ENCODE assay signal across 10 cellular contexts in genomic region chr3:45010718-45011355, GRCh38. TPM values are rescaled to one million over a fixed set of nuclear protein-coding genes. Genes with fewer than 3 reads are reported as not detected.
DNase-seq lines count a peak whose midpoint lies in the region; ATAC-seq and TF ChIP-seq lines count a peak whose summit lies in the region.
"Had no signal": no experiment of that assay in that cellular context is flagged by ENCODE, and none has a peak within 500 bp of the region (broad histone marks: within the 10 kb centered on the region; RNA-seq: fewer than 3 reads in every experiment).

No MANE protein-coding gene starts in this region.

- H3K9me3 Mint-ChIP-seq in nephron progenitor cell: peaks cover 4% of the 10 kb centered on the region
- no peaks in the 10 kb centered on the region for H3K9me3 Mint-ChIP-seq in activated naive CD8-positive, alpha-beta T cell treated with anti-CD3 and anti-CD28 coated beads, Interleukin-2, amount 50 U/mL, for 24 hours

- BruUV-seq in PC-3 (replicated peaks; lab: Mats Ljungman, UMichigan): no TSS peak

- no peak overlapping the region for H3K9ac ChIP-seq in PC-3 (ENCODE audit: low read length)

- H3K36me3 Mint-ChIP-seq in nephron progenitor cell (ENCODE audit: low read depth): peaks cover 73% of the 10 kb centered on the region
- H3K36me3 Mint-ChIP-seq in activated naive CD8-positive, alpha-beta T cell treated with anti-CD3 and anti-CD28 coated beads, Interleukin-2, amount 50 U/mL, for 24 hours (ENCODE audit: low read depth): peaks cover 50% of the 10 kb centered on the region

- no peaks in the 10 kb centered on the region for H3F3A ChIP-seq in PC-3 (ENCODE audit: low read length, unreplicated experiment)

- peak; percentile 33; the same call in 1 of the 2 replicates for ATAC-seq in PC-3
- no peak for ATAC-seq in activated naive CD8-positive, alpha-beta T cell treated with anti-CD3 and anti-CD28 coated beads, Interleukin-2, amount 50 U/mL, for 24 hours

- H4K20me1 ChIP-seq in PC-3 (ENCODE audit: low read length): no peaks in the 10 kb centered on the region

- H3K36me3 ChIP-seq in PC-3 (ENCODE audit: low read depth, low read length): peaks cover 52% of the 10 kb centered on the region

- no peak overlapping the region for H3K4me3 ChIP-seq in PC-3 (ENCODE audit: low read length)

- peak; percentile 90 for DNase-seq in AG08395 (ENCODE audit: low spot score)
- no peak for DNase-seq in PC-3
- peak; percentile 46 for DNase-seq in epithelial cell of prostate (ENCODE audit: low read depth, low spot score)
- no peak for DNase-seq in nephron progenitor cell
- DNase-seq in DMS114 treated with DMSO at 0.1 percent for 48 hours (lab: John Stamatoyannopoulos, UW; ENCODE audit: unreplicated experiment): no peak
- DNase-seq in NCI-H1930 (lab: John Stamatoyannopoulos, UW): no peak
- DNase-seq in NCI-H774 (lab: John Stamatoyannopoulos, UW): no peak
- no peak for DNase-seq in activated naive CD8-positive, alpha-beta T cell treated with anti-CD3 and anti-CD28 coated beads, Interleukin-2, amount 50 U/mL, for 24 hours
- DNase-seq: NCI-H2107; stimulated activated CD4-positive, alpha-beta T cell treated with anti-CD3 and anti-CD28 coated beads, Interleukin-4, amount 100 ng/mL, for 24 hours had no signal

- H3K9me2 ChIP-seq in PC-3 (replicated peaks; ENCODE audit: low read length): no peaks in the 10 kb centered on the region

- H3K4me2 ChIP-seq in PC-3 (ENCODE audit: low read length): no peak overlapping the region

- H3K27ac ChIP-seq in PC-3 (ENCODE audit: low read length) (no peak overlapping the region), epithelial cell of prostate (peak overlapping the region; percentile 45)

- H3K79me2 ChIP-seq in PC-3 (ENCODE audit: low read length): no peaks in the 10 kb centered on the region

- no peaks in the 10 kb centered on the region for H3K27me3 Mint-ChIP-seq in nephron progenitor cell (ENCODE audit: low read depth, poor library complexity)
- H3K27me3 Mint-ChIP-seq in activated naive CD8-positive, alpha-beta T cell treated with anti-CD3 and anti-CD28 coated beads, Interleukin-2, amount 50 U/mL, for 24 hours: no peaks in the 10 kb centered on the region

- no peaks in the 10 kb centered on the region for H3K4me1 ChIP-seq in PC-3 (ENCODE audit: insufficient read depth, low read length)

- H2AFZ ChIP-seq in PC-3 (ENCODE audit: low read length): no peak overlapping the region

- peaks cover 31% of the 10 kb centered on the region for H3K4me1 Mint-ChIP-seq in nephron progenitor cell
- H3K4me1 Mint-ChIP-seq in activated naive CD8-positive, alpha-beta T cell treated with anti-CD3 and anti-CD28 coated beads, Interleukin-2, amount 50 U/mL, for 24 hours: peaks cover 12% of the 10 kb centered on the region

- TF ChIP-seq CTCF in PC-3 (conservative IDR thresholded peaks at IDR 0.05; ENCODE audit: low read depth, low read length) (no peak), nephron progenitor cell (IDR thresholded peaks at IDR 0.05) (no peak)

- CTCF ChIA-PET in PC-3 (lab: Charles Lee): no interaction called here

- no peaks in the 10 kb centered on the region for H3K27me3 ChIP-seq in PC-3 (ENCODE audit: low read length)

- POLR2A ChIA-PET in PC-3 (lab: Charles Lee; ENCODE audit: unreplicated experiment): no interaction called here

- no peaks in the 10 kb centered on the region for H3K9me3 ChIP-seq in PC-3 (ENCODE audit: low read length)

- peak overlapping the region; percentile 90 for H3K27ac Mint-ChIP-seq in nephron progenitor cell
- H3K27ac Mint-ChIP-seq in activated naive CD8-positive, alpha-beta T cell treated with anti-CD3 and anti-CD28 coated beads, Interleukin-2, amount 50 U/mL, for 24 hours: no peak overlapping the region

- intact Hi-C loops in PC-3 (cut with micrococcal nuclease): no loop called here

- H3K4me3 Mint-ChIP-seq in nephron progenitor cell: peak overlapping the region; percentile 16
- H3K4me3 Mint-ChIP-seq in activated naive CD8-positive, alpha-beta T cell treated with anti-CD3 and anti-CD28 coated beads, Interleukin-2, amount 50 U/mL, for 24 hours: no peak overlapping the region

RNA-seq across cellular contexts. Expression of gene CLEC3B, which starts 15.3 kb away (rescaled TPM):
- total RNA-seq in PC-3 (2014; rRNA removed): 1.8 TPM in 1 of 2 replicates, not detected in the other

RNA-seq across cellular contexts. Expression of gene EXOSC7, which starts 34.8 kb away (rescaled TPM):
- total RNA-seq in PC-3 (2014; rRNA removed): 79.8 and 81.5 TPM in 2 replicates

RNA-seq across cellular contexts. Expression of gene ZDHHC3, which starts 34.9 kb away (rescaled TPM):
- total RNA-seq in PC-3 (2014; rRNA removed): 122 and 153 TPM in 2 replicates

Comparison
In these comparisons a context has a peak if more than half of its experiments do, and no peak if none do; other contexts are left out.
1. DNase-seq: peak in AG08395 (single experiment) and epithelial cell of prostate (single experiment); none in PC-3 (single experiment), nephron progenitor cell (single experiment), DMS114 treated with DMSO at 0.1 percent for 48 hours (single experiment), NCI-H1930 (0 of 2), NCI-H774 (single experiment) and activated naive CD8-positive, alpha-beta T cell treated with anti-CD3 and anti-CD28 coated beads, Interleukin-2, amount 50 U/mL, for 24 hours (single experiment).